23 cellular contexts compared by ENCODE assay signal in genomic region chrX:38600089-38600755, GRCh38. TPM values are rescaled to one million over a fixed set of nuclear protein-coding genes. Genes with fewer than 3 reads are reported as not detected.
"Had no signal": no experiment of that assay in that cellular context is flagged by ENCODE, and none has a peak within 500 bp of the region (broad histone marks: within the 10 kb centered on the region; RNA-seq: fewer than 3 reads in every experiment).

No MANE protein-coding gene starts in this region.

- H3K36me3 ChIP-seq: adrenal gland, heart right ventricle, right lobe of liver, spleen had no signal

- H3K4me3 ChIP-seq: adrenal gland, coronary artery, heart right ventricle, right lobe of liver, spleen had no signal

- H3K4me1 Mint-ChIP-seq: activated B cell treated with CpG ODN at 0.5 μM for 24 hours; activated CD4-positive, alpha-beta T cell treated with anti-CD3 and anti-CD28 coated beads, Interleukin-2, amount 10 ng/mL, durations not matched to agents 24 days and 14 days; activated naive CD4-positive, alpha-beta T cell treated with anti-CD3 and anti-CD28 coated beads, Interleukin-2, amount 50 U/mL, for 24 hours; central memory CD8-positive, alpha-beta T cell had no signal

- ATAC-seq: activated CD8-positive, alpha-beta T cell treated with anti-CD3 and anti-CD28 coated beads, Interleukin-2, amount 10 ng/mL, durations not matched to agents 7 days and 5 days; left lobe of liver had no signal

- H3K9me3 ChIP-seq: adrenal gland, heart right ventricle, spleen had no signal

- H3K27ac Mint-ChIP-seq: activated B cell treated with CpG ODN at 0.5 μM for 24 hours; activated CD4-positive, alpha-beta T cell treated with anti-CD3 and anti-CD28 coated beads, Interleukin-2, amount 10 ng/mL, durations not matched to agents 24 days and 14 days; activated CD8-positive, alpha-beta T cell treated with anti-CD3 and anti-CD28 coated beads, Interleukin-2, amount 10 ng/mL, durations not matched to agents 7 days and 5 days; activated naive CD4-positive, alpha-beta T cell treated with anti-CD3 and anti-CD28 coated beads, Interleukin-2, amount 50 U/mL, for 24 hours; stimulated activated naive CD8-positive, alpha-beta T cell treated with anti-CD3 and anti-CD28 coated beads, Interleukin-15, Interleukin-2, amounts not matched to agents 100 ng/mL and 50 ng/mL, for 24 hours; type B pancreatic cell had no signal

- H3K36me3 Mint-ChIP-seq: activated naive CD4-positive, alpha-beta T cell treated with anti-CD3 and anti-CD28 coated beads, Interleukin-2, amount 50 U/mL, for 24 hours; type B pancreatic cell had no signal

- H3K27ac ChIP-seq: adrenal gland, coronary artery, right lobe of liver had no signal

- DNase-seq: activated B cell treated with CpG ODN at 0.5 μM for 24 hours; activated CD4-positive, alpha-beta T cell treated with anti-CD3 and anti-CD28 coated beads, Interleukin-2, amount 10 ng/mL, durations not matched to agents 24 days and 14 days; activated CD8-positive, alpha-beta memory T cell treated with anti-CD3 and anti-CD28 coated beads, Interleukin-2, amount 50 U/mL, for 4 hours; activated CD8-positive, alpha-beta T cell treated with anti-CD3 and anti-CD28 coated beads, Interleukin-2, amount 10 ng/mL, durations not matched to agents 7 days and 5 days; activated effector memory CD4-positive, alpha-beta T cell treated with anti-CD3 and anti-CD28 coated beads, Interleukin-2, amount 50 U/mL, for 16 hours; activated T-cell treated with anti-CD3 and anti-CD28 coated beads, Interleukin-2, amount 50 U/mL, for 48 hours; effector CD8-positive, alpha-beta T cell; foreskin melanocyte; heart right ventricle; mesenchymal stem cell; posterior cingulate gyrus; right lobe of liver; spleen; SW 1271 had no signal

- H3K27me3 ChIP-seq: adrenal gland had no signal

- H3K9me3 Mint-ChIP-seq: activated B cell treated with CpG ODN at 0.5 μM for 24 hours; activated CD4-positive, alpha-beta T cell treated with anti-CD3 and anti-CD28 coated beads, Interleukin-2, amount 10 ng/mL, durations not matched to agents 24 days and 14 days; activated naive CD4-positive, alpha-beta T cell treated with anti-CD3 and anti-CD28 coated beads, Interleukin-2, amount 50 U/mL, for 24 hours; central memory CD8-positive, alpha-beta T cell; stimulated activated naive CD8-positive, alpha-beta T cell treated with anti-CD3 and anti-CD28 coated beads, Interleukin-15, Interleukin-2, amounts not matched to agents 100 ng/mL and 50 ng/mL, for 24 hours; type B pancreatic cell had no signal

- H3K4me3 Mint-ChIP-seq: activated B cell treated with CpG ODN at 0.5 μM for 24 hours; activated CD4-positive, alpha-beta T cell treated with anti-CD3 and anti-CD28 coated beads, Interleukin-2, amount 10 ng/mL, durations not matched to agents 24 days and 14 days; activated CD8-positive, alpha-beta T cell treated with anti-CD3 and anti-CD28 coated beads, Interleukin-2, amount 10 ng/mL, durations not matched to agents 7 days and 5 days; activated naive CD4-positive, alpha-beta T cell treated with anti-CD3 and anti-CD28 coated beads, Interleukin-2, amount 50 U/mL, for 24 hours; central memory CD8-positive, alpha-beta T cell; stimulated activated naive CD8-positive, alpha-beta T cell treated with anti-CD3 and anti-CD28 coated beads, Interleukin-15, Interleukin-2, amounts not matched to agents 100 ng/mL and 50 ng/mL, for 24 hours; type B pancreatic cell had no signal

- H3K4me1 ChIP-seq: adrenal gland, right lobe of liver, spleen had no signal

- H3K27me3 Mint-ChIP-seq: activated CD4-positive, alpha-beta T cell treated with anti-CD3 and anti-CD28 coated beads, Interleukin-2, amount 10 ng/mL, durations not matched to agents 24 days and 14 days; stimulated activated naive CD8-positive, alpha-beta T cell treated with anti-CD3 and anti-CD28 coated beads, Interleukin-15, Interleukin-2, amounts not matched to agents 100 ng/mL and 50 ng/mL, for 24 hours; type B pancreatic cell had no signal

RNA-seq across cellular contexts. Expression of gene TSPAN7, which starts 38.9 kb away (rescaled TPM):
- total RNA-seq: activated B cell treated with CpG ODN at 0.5 μM for 24 hours; activated CD4-positive, alpha-beta T cell treated with anti-CD3 and anti-CD28 coated beads, Interleukin-2, amount 10 ng/mL, durations not matched to agents 24 days and 14 days; activated CD8-positive, alpha-beta T cell treated with anti-CD3 and anti-CD28 coated beads, Interleukin-2, amount 10 ng/mL, durations not matched to agents 7 days and 5 days; fibroblast of lung; T-helper 2 cell treated with Interferon-gamma antibody and Interleukin-4, amounts not matched to agents 100 ng/mL and 5 ng/mL, for 36 hours had no signal
